ENCODE assay signal across 18 cellular contexts in the genomic region with DNA sequence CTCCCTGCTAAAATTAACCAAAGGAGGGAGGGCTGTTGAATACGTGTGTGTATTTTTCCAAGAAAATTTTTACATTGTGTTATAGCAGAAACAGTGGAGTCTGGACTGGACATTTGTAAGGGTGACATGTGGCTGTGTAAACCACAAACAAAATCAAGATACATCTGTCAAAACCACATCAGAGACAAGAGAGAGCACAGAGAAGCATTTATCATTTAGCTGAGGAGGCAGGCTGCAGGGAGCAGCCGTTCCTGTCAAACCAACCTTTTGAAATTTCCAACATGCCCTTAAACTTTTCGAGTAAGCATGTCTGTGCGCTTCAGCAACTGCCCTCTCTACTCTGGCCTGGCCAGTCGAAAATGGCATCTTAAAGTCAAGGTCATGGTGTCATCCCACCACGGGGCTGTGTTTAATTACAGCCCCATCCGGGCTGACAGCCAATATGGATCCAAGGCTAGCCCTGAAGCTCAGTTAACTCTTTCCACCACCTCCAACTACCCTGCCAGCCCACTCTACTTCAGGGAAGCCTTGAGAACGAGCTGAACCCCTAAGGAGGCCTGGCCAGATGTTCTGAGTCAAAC. TPM values are rescaled to one million over a fixed set of nuclear protein-coding genes. Genes with fewer than 3 reads are reported as not detected.
DNase-seq lines count a peak whose midpoint lies in the region; ATAC-seq and TF ChIP-seq lines count a peak whose summit lies in the region.
"Had no signal": no experiment of that assay in that cellular context is flagged by ENCODE, and none has a peak within 500 bp of the region (broad histone marks: within the 10 kb centered on the region; RNA-seq: fewer than 3 reads in every experiment).

No MANE protein-coding gene starts in this region.

- DNase-seq in cardiac muscle cell (ENCODE audit: low read depth in 1 of 2, low spot score in 1 of 2): no peak
- no peak for DNase-seq in Right ventricle myocardium inferior (ENCODE audit: missing footprints)
- DNase-seq in hepatocyte (ENCODE audit: low spot score): no peak
- DNase-seq in NK-92 (lab: John Stamatoyannopoulos, UW; ENCODE audit: unreplicated experiment): no peak
- DNase-seq in stimulated activated naive CD4-positive, alpha-beta T cell (lab: John Stamatoyannopoulos, UW): no peak
- DNase-seq in GF-D8 (lab: John Stamatoyannopoulos, UW): no peak
- DNase-seq: aorta; DMS53; effector memory CD8-positive, alpha-beta T cell; Kasumi-1; lower lobe of right lung; NCI-H2171; stimulated activated CD4-positive, alpha-beta T cell treated with anti-CD3 and anti-CD28 coated beads, Interleukin-4, amount 100 ng/mL, for 24 hours had no signal

- ATAC-seq in Right ventricle myocardium inferior (no peak), HG03108 (IDR thresholded peaks at IDR 0.05; ENCODE audit: unreplicated experiment) (no peak)
- ATAC-seq: A549; effector memory CD8-positive, alpha-beta T cell; lower lobe of right lung had no signal

- intact Hi-C loops in Right ventricle myocardium inferior (cut with DNase I): loop anchor here (2.0 to 5.0 kb wide), 2 partner anchors 106 to 438 kb away; no protein-coding TSS in a partner anchor

- H2AFZ ChIP-seq in Loucy (ENCODE audit: low read length) (no peak overlapping the region), hepatocyte (no peak overlapping the region)
- H2AFZ ChIP-seq: parathyroid adenoma had no signal

- H3K4me1 ChIP-seq in cardiac muscle cell (ENCODE audit: low read depth) (peaks cover 15% of the 10 kb centered on the region), Loucy (ENCODE audit: insufficient read depth, low read length, poor library complexity, severe bottlenecking) (peaks cover 63% of the 10 kb centered on the region), hepatocyte (ENCODE audit: insufficient read depth) (peaks cover 62% of the 10 kb centered on the region)
- H3K4me1 ChIP-seq: parathyroid adenoma had no signal

- no peaks in the 10 kb centered on the region for H3K36me3 ChIP-seq in cardiac muscle cell
- H3K36me3 ChIP-seq in Loucy (ENCODE audit: insufficient read depth, low read length): peaks cover 33% of the 10 kb centered on the region; the same call in 1 of the 2 replicates
- no peaks in the 10 kb centered on the region for H3K36me3 ChIP-seq in hepatocyte (replicated peaks; ENCODE audit: insufficient read depth, low read depth)
- H3K36me3 ChIP-seq: lower lobe of right lung had no signal

- H3K27me3 ChIP-seq in cardiac muscle cell (peaks cover 2% of the 10 kb centered on the region), Loucy (ENCODE audit: insufficient read depth, low read length, poor library complexity, severe bottlenecking) (peaks cover 27% of the 10 kb centered on the region), hepatocyte (no peaks in the 10 kb centered on the region)
- H3K27me3 ChIP-seq: Peyer's patch had no signal

- H3K79me2 ChIP-seq in Loucy (ENCODE audit: insufficient read depth, low read length) (peaks cover 86% of the 10 kb centered on the region), hepatocyte (peaks cover 100% of the 10 kb centered on the region)
- H3K79me2 ChIP-seq: parathyroid adenoma had no signal

- H3K4me2 ChIP-seq in Loucy (ENCODE audit: low read depth, low read length, poor library complexity, severe bottlenecking) (peak overlapping the region; percentile 80), hepatocyte (peak overlapping the region; percentile 44)
- H3K4me2 ChIP-seq: A549 had no signal

- H3K4me3 ChIP-seq in cardiac muscle cell (no peak overlapping the region), Loucy (ENCODE audit: low read length, poor library complexity, severe bottlenecking) (no peak overlapping the region), hepatocyte (no peak overlapping the region)
- H3K4me3 ChIP-seq: A549, lower lobe of right lung had no signal

- no peak overlapping the region for H3K9ac ChIP-seq in Loucy (ENCODE audit: low read depth, low read length, poor library complexity, severe bottlenecking)
- H3K9ac ChIP-seq: parathyroid adenoma had no signal

- 47% methylated on average over 8 of the region's 8 CpGs for WGBS in hepatocyte (ENCODE audit: low lambda C conversion rate, missing lambda C conversion rate)

- peaks cover 85% of the 10 kb centered on the region for H4K20me1 ChIP-seq in Loucy (ENCODE audit: insufficient read depth, low read length, poor library complexity, severe bottlenecking)
- peaks cover 7% of the 10 kb centered on the region for H4K20me1 ChIP-seq in hepatocyte (ENCODE audit: insufficient read depth, poor library complexity, severe bottlenecking)

- no peak for TF ChIP-seq CTCF in cardiac muscle cell (IDR thresholded peaks at IDR 0.05; ENCODE audit: low read depth, low read length)
- no peak for TF ChIP-seq CTCF in Loucy (conservative IDR thresholded peaks at IDR 0.05; ENCODE audit: low read length)
- TF ChIP-seq CTCF in hepatocyte (IDR thresholded peaks at IDR 0.05; ENCODE audit: poor library complexity): no peak

- H3K9me2 ChIP-seq in Loucy (replicated peaks; ENCODE audit: low read depth, low read length) (no peaks in the 10 kb centered on the region), hepatocyte (replicated peaks; ENCODE audit: insufficient read depth) (no peaks in the 10 kb centered on the region)

- H3K9me3 ChIP-seq in cardiac muscle cell (ENCODE audit: low read depth) (no peaks in the 10 kb centered on the region), Loucy (ENCODE audit: insufficient read depth, low read depth, low read length) (no peaks in the 10 kb centered on the region), hepatocyte (ENCODE audit: low read depth) (no peaks in the 10 kb centered on the region)
- H3K9me3 ChIP-seq: A549, lower lobe of right lung, Peyer's patch had no signal

- H3K27ac ChIP-seq in cardiac muscle cell (peak overlapping the region; percentile 6), hepatocyte (peak overlapping the region; percentile 62)
- H3K27ac ChIP-seq: A549, lower lobe of right lung, parathyroid adenoma had no signal

- no peaks in the 10 kb centered on the region for H3F3A ChIP-seq in Loucy (ENCODE audit: low read depth)

RNA-seq across cellular contexts. Expression of gene BCL11A, which starts 8.4 kb away (rescaled TPM):
- total RNA-seq in cardiac muscle cell (15.7 and 17.1 TPM in 2 replicates), Right ventricle myocardium inferior (37.5 TPM), hepatocyte (11.6 and 14.4 TPM in 2 replicates)
- polyA plus RNA-seq in cardiac muscle cell (19.8 and 20.7 TPM in 2 replicates), hepatocyte (18.4 and 22.6 TPM in 2 replicates)
